17 cellular contexts compared by ENCODE assay signal in the genomic region with DNA sequence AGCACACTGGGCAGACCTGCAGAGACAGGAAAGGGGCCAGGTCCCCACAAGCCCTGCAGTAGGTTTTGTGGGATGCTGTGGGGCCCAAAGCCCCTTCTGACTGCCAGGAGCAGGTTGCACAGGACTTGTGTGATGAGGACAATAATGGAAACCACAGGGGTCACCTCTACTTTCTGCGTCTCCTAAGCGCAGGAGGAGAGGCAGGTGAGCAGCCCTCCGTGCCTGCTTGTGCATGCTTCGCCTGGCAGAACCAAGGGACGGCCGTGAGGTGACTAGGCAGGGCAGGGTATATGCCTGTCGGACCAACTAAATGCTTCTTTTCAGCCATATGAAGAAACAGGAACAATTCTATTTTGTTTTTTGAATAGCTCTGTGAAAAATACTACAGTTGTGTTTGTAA.
"Had no signal": no experiment of that assay in that cellular context is flagged by ENCODE, and none has a peak within 500 bp of the region (broad histone marks: within the 10 kb centered on the region; RNA-seq: fewer than 3 reads in every experiment).

No MANE protein-coding gene starts in this region.

- H3K36me3 ChIP-seq: uterus had no signal

- H3K4me3 ChIP-seq: body of pancreas, dorsolateral prefrontal cortex, tibial nerve, uterus had no signal

- H3K27ac ChIP-seq: body of pancreas, dorsolateral prefrontal cortex, tibial nerve, uterus had no signal

- H3K27me3 ChIP-seq: body of pancreas, dorsolateral prefrontal cortex, tibial nerve, uterus had no signal

- H3K9me3 ChIP-seq: body of pancreas, tibial nerve, uterus had no signal

- DNase-seq: activated CD4-positive, alpha-beta T cell treated with anti-CD3 and anti-CD28 coated beads for 36 hours; activated CD4-positive, alpha-beta T cell treated with anti-CD3 and anti-CD28 coated beads, Interleukin-2, amount 50 U/mL, for 48 hours; amygdala; body of pancreas; caudate nucleus; hippocampal formation; islet precursor cell; midbrain; nephron progenitor cell; nucleus accumbens; retina; stimulated activated naive CD8-positive, alpha-beta T cell treated with anti-CD3 and anti-CD28 coated beads, Interleukin-15, Interleukin-2, amounts not matched to agents 100 U/mL and 50 U/mL, for 24 hours; substantia nigra; T-helper 2 cell; uterus had no signal

- H3K4me1 ChIP-seq: body of pancreas, tibial nerve, uterus had no signal
